Comparison of ENCODE assay signal across 1 cellular context in the genomic region with DNA sequence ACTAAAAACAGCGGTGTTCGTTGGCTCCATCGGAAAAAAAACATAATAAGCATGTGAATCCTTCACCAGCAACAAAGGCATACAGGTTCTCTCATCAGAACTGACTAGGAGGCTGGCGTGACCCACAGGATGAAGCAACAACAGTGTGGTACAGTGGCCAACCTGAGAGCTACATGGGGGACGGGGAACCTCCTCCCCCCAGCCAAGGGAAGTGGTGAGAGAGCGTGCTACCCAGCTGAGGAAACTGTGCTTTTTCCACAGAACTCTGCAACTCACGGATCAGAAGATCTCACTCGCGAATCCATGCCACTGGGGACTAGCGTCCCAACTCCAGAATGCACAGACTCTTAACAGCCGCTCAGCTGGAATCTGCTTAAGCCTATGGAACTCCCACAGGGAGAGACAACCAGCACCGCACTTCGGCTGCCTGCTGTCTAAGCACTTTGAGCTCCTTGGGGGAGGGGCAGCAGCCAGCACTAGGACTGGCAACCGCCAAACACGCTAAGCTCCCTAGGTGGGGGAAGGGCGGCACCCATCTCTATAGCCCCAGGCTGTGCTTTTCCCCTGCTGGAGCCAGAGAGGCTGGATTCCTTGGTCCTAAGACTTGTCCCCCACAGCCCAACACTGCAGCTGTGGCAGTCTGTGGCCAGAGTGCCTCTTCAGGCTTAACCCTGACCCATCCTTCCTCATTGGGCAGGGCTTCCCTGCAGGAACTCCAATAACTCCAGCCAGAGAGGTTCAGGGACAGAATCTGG.
TF ChIP-seq lines count a peak whose summit lies in the region.

No MANE protein-coding gene starts in this region.

TF ChIP-seq in SK-N-SH treated with all-trans-retinoic acid at 6 μM for 48 hours, 23 proteins besides CTCF, POLR2A, EP300 and RAD21 (continued from another document):
- TF ChIP-seq ISL1 (CRISPR knock-in tag; IDR thresholded peaks at IDR 0.05) (no peak), RARB (CRISPR knock-in tag; IDR thresholded peaks at IDR 0.05) (no peak), ESRRG (CRISPR knock-in tag; IDR thresholded peaks at IDR 0.05) (no peak), BACH2 (CRISPR knock-in tag; IDR thresholded peaks at IDR 0.05; ENCODE audit: borderline replicate concordance) (no peak), PPARA (CRISPR knock-in tag; IDR thresholded peaks at IDR 0.05; ENCODE audit: borderline replicate concordance) (no peak), GLIS3 (CRISPR knock-in tag; IDR thresholded peaks at IDR 0.05) (no peak)
- TF ChIP-seq, protein P1, sequence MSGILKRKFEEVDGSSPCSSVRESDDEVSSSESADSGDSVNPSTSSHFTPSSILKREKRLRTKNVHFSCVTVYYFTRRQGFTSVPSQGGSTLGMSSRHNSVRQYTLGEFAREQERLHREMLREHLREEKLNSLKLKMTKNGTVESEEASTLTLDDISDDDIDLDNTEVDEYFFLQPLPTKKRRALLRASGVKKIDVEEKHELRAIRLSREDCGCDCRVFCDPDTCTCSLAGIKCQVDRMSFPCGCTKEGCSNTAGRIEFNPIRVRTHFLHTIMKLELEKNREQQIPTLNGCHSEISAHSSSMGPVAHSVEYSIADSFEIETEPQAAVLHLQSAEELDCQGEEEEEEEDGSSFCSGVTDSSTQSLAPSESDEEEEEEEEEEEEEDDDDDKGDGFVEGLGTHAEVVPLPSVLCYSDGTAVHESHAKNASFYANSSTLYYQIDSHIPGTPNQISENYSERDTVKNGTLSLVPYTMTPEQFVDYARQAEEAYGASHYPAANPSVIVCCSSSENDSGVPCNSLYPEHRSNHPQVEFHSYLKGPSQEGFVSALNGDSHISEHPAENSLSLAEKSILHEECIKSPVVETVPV (CRISPR knock-in tag; IDR thresholded peaks at IDR 0.05) = no peak
